ENCODE assay signal across 12 cellular contexts in genomic region chr9:37438359-37438758, GRCh38.
"Had no signal": no experiment of that assay in that cellular context is flagged by ENCODE, and none has a peak within 500 bp of the region (broad histone marks: within the 10 kb centered on the region; RNA-seq: fewer than 3 reads in every experiment).

No MANE protein-coding gene starts in this region.

- H3K4me1 ChIP-seq: ascending aorta, prostate gland, thyroid gland had no signal

- DNase-seq: activated CD4-positive, alpha-beta T cell treated with anti-CD3 and anti-CD28 coated beads, Interleukin-2, amount 50 U/mL, for 48 hours; activated gamma-delta T cell; mammary epithelial cell; nephron progenitor cell; spleen; stimulated activated naive CD4-positive, alpha-beta T cell; T-helper 2 cell; thyroid gland had no signal

- H3K27me3 ChIP-seq: ascending aorta, spleen, thyroid gland had no signal

- H3K4me3 ChIP-seq: ascending aorta, prostate gland, spleen, thyroid gland had no signal

- H3K9me3 ChIP-seq: ascending aorta, prostate gland, spleen, thyroid gland had no signal

- FAIRE-seq: bronchial epithelial cell had no signal

- H3K27ac ChIP-seq: ascending aorta, prostate gland, spleen, thyroid gland had no signal

- ATAC-seq: sciatic nerve had no signal
